In genomic region chr1:230977781-230978490, GRCh38 we compare ENCODE assay signal across 8 cellular contexts. TPM values are rescaled to one million over a fixed set of nuclear protein-coding genes. Genes with fewer than 3 reads are reported as not detected.
DNase-seq lines count a peak whose midpoint lies in the region; ATAC-seq and TF ChIP-seq lines count a peak whose summit lies in the region.

No MANE protein-coding gene starts in this region.

- 2% methylated on average over 9 to 27 of the region's 51 CpGs for WGBS in upper lobe of left lung, 2 donors

- no peak for TF ChIP-seq EP300 in upper lobe of left lung (IDR thresholded peaks at IDR 0.05)

- peak overlapping the region; percentile 85 for H3K27ac Mint-ChIP-seq in neural crest cell (ENCODE audit: unreplicated experiment)

- H3K9me3 Mint-ChIP-seq in neural crest cell, result no peaks in the 10 kb centered on the region

- peak overlapping the region; percentile 97 for H3K4me3 ChIP-seq in fibroblast of pulmonary artery (replicated peaks; ENCODE audit: low read depth, low read length)
- H3K4me3 ChIP-seq in upper lobe of left lung, result peak overlapping the region; percentile 90 to 98 (median 94)

- no peaks in the 10 kb centered on the region for H3K9me3 ChIP-seq in upper lobe of left lung

- peaks cover 24% of the 10 kb centered on the region for H3K4me1 Mint-ChIP-seq in neural crest cell

- no peak for TF ChIP-seq POLR2A in upper lobe of left lung (IDR thresholded peaks at IDR 0.05)

- H3K4me1 ChIP-seq in upper lobe of left lung, result peaks cover 16 to 27% (median 26%) of the 10 kb centered on the region in 4 donors

- peak; percentile 10 for ATAC-seq in GM18909 (IDR thresholded peaks at IDR 0.05; ENCODE audit: poor library complexity, unreplicated experiment)
- ATAC-seq in HG03139 (IDR thresholded peaks at IDR 0.05; ENCODE audit: unreplicated experiment), result peak; percentile 10
- ATAC-seq in upper lobe of left lung (ENCODE audit: low FRiP score in 2 of 2), result peak in 1 of 2 donors; percentile 1

- peak overlapping the region; percentile 95 for H3K4me3 Mint-ChIP-seq in neural crest cell

- peaks cover 0 to 5% (median 2%) of the 10 kb centered on the region in 4 donors for H3K36me3 ChIP-seq in upper lobe of left lung

- H3K36me3 Mint-ChIP-seq in neural crest cell (ENCODE audit: low read depth), result no peaks in the 10 kb centered on the region

- DNase-seq in AG08395 (ENCODE audit: low spot score) (peak; percentile 9), NCI-H748 (lab: John Stamatoyannopoulos, UW; ENCODE audit: unreplicated experiment) (peak; percentile 66), activated T-cell treated with anti-CD3 and anti-CD28 coated beads for 4 hours (peak; percentile 13), fibroblast of pulmonary artery (ENCODE audit: low read depth) (peak; percentile 8), neural crest cell (ENCODE audit: low read depth, low spot score) (peak; percentile 25), upper lobe of left lung (peak in 1 of 2 donors; percentile 28)

- H3K27me3 ChIP-seq in upper lobe of left lung, result no peaks in the 10 kb centered on the region

- H3K27ac ChIP-seq in upper lobe of left lung, result peak overlapping the region; percentile 71 to 89 (median 76)

- H3K27me3 Mint-ChIP-seq in neural crest cell (ENCODE audit: low read depth), result no peaks in the 10 kb centered on the region

- no peak for TF ChIP-seq CTCF in fibroblast of pulmonary artery (IDR thresholded peaks at IDR 0.05; ENCODE audit: low read length, missing control alignments)
- no peak for TF ChIP-seq CTCF in neural crest cell (conservative IDR thresholded peaks at IDR 0.05)
- no peak for TF ChIP-seq CTCF in upper lobe of left lung (IDR thresholded peaks at IDR 0.05)

RNA-seq across cellular contexts. Expression of gene TTC13, which starts 0.7 kb away (rescaled TPM):
- total RNA-seq in neural crest cell, result 19.7 and 20.9 TPM in 2 replicates
- total RNA-seq in upper lobe of left lung, result 10 to 100 TPM; 18.6 to 41.9 (median 33.3) TPM

RNA-seq across cellular contexts. Expression of gene ARV1, which starts 1.0 kb away (rescaled TPM):
- total RNA-seq in neural crest cell (19.2 and 19.5 TPM in 2 replicates), upper lobe of left lung (10 to 100 TPM in 5 of 6 donors, 1 to 10 TPM in 1; 2.3 to 25.2 (median 19.6) TPM)
